In the genomic region with DNA sequence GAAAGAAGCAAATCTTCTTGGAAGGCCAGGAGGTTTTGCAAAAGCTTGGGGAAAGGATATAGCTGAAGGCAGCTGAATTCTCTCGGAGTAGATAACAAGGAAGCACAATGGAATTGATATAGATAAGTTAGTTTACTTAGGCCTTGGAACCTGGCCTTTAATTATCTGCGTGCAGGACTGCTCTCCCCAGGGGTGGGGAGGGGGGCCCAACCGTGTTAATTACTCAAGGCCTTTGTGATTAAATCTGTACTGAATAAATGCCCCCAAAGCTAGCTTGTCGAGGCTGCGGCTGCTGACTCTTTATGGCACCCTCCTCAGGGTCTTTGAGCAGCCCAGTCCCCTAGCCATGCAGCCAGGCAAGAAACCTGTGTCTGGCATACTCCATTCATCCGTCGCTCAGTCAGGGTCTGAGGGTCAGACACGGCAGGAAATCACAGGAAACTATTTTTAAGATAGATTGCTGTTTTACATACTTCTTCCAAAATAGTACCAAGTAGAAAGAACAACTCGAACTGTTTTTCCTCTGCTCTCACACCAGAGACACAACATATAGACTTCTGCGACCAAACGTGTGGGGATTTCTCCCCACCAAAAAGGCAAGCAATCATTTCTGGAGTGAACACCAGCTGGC, we compare ENCODE assay signal across 33 cellular contexts. TPM values are rescaled to one million over a fixed set of nuclear protein-coding genes. Genes with fewer than 3 reads are reported as not detected.
A peak's percentile ranks its signal among the peaks of the same experiment; 100 is the strongest.
DNase-seq lines count a peak whose midpoint lies in the region; ATAC-seq, FAIRE-seq and TF ChIP-seq lines count a peak whose summit lies in the region.
"Had no signal": no experiment of that assay in that cellular context is flagged by ENCODE, and none has a peak within 500 bp of the region (broad histone marks: within the 10 kb centered on the region; RNA-seq: fewer than 3 reads in every experiment).

No MANE protein-coding gene starts in this region.

- H2BK5ac ChIP-seq in H1 (ENCODE audit: low read depth, low read length), result no peak overlapping the region

- no peak overlapping the region for H3K4ac ChIP-seq in H1 (replicated peaks; ENCODE audit: insufficient read length, low read depth, low read length)

- H3K4me1 Mint-ChIP-seq in Calu3 (ENCODE audit: low read depth, unreplicated experiment), result peaks cover 59% of the 10 kb centered on the region
- H3K4me1 Mint-ChIP-seq in mesothelial cell of epicardium, result peaks cover 8% of the 10 kb centered on the region
- H3K4me1 Mint-ChIP-seq: memory B cell had no signal

- no peak overlapping the region for H2AK5ac ChIP-seq in H1 (ENCODE audit: low read depth, low read length)

- H3K4me2 ChIP-seq in H1 (ENCODE audit: insufficient read depth in 1 of 2, low read depth in 2 of 2, low read length in 2 of 2), result no peak overlapping the region

- H3K36me3 Mint-ChIP-seq in Calu3 (ENCODE audit: insufficient read depth, unreplicated experiment) (peaks cover 11% of the 10 kb centered on the region), mesothelial cell of epicardium (no peaks in the 10 kb centered on the region)
- H3K36me3 Mint-ChIP-seq: activated naive CD4-positive, alpha-beta T cell treated with anti-CD3 and anti-CD28 coated beads, Interleukin-2, amount 50 U/mL, for 72 hours; memory B cell had no signal

- POLR2A ChIA-PET in H1 (lab: Charles Lee; ENCODE audit: partially characterized antibody), result no interaction called here

- H3K14ac ChIP-seq in H1 (ENCODE audit: insufficient read length), result no peak overlapping the region

- H4K91ac ChIP-seq in H1 (replicated peaks; ENCODE audit: insufficient read length, low read length), result no peak overlapping the region

- TF ChIP-seq POLR2A in H1 (IDR thresholded peaks at IDR 0.05; ENCODE audit: control extremely low read depth in 1 of 2, low read depth in 2 of 2, low read length in 2 of 2), result no peak

- no peak overlapping the region for H3K9ac ChIP-seq in H1 (replicated peaks in 1 of 4; ENCODE audit: extremely low read depth in 1 of 4, low read depth in 3 of 4, low read length in 3 of 4)

- H2AFZ ChIP-seq in H1 (ENCODE audit: low read length), result no peak overlapping the region

- H3K27ac Mint-ChIP-seq in Calu3 (ENCODE audit: unreplicated experiment), result peak overlapping the region; percentile 85
- peak overlapping the region; percentile 35 for H3K27ac Mint-ChIP-seq in mesothelial cell of epicardium
- H3K27ac Mint-ChIP-seq: activated naive CD4-positive, alpha-beta T cell treated with anti-CD3 and anti-CD28 coated beads, Interleukin-2, amount 50 U/mL, for 72 hours; HFFc6; memory B cell; progenitor cell of endocrine pancreas had no signal

- no peaks in the 10 kb centered on the region for H3K9me3 ChIP-seq in H1 (ENCODE audit: insufficient read depth in 2 of 2, low read depth in 1 of 2, low read length in 1 of 2)
- H3K9me3 ChIP-seq: stomach, thyroid gland, vagina had no signal

- no peak overlapping the region for H3K4me3 Mint-ChIP-seq in Calu3 (ENCODE audit: low read depth, unreplicated experiment)
- no peak overlapping the region for H3K4me3 Mint-ChIP-seq in mesothelial cell of epicardium
- H3K4me3 Mint-ChIP-seq: HFFc6, memory B cell had no signal

- no peaks in the 10 kb centered on the region for H3K23me2 ChIP-seq in H1 (ENCODE audit: low read depth, low read length)

- no peak overlapping the region for H2BK120ac ChIP-seq in H1 (replicated peaks; ENCODE audit: low read depth, low read length)

- TF ChIP-seq CTCF in Calu3 (IDR thresholded peaks at IDR 0.05; ENCODE audit: unreplicated experiment) (no peak), H1 (IDR thresholded peaks at IDR 0.05; ENCODE audit: control extremely low read depth in 1 of 3, insufficient read depth in 1 of 3, low read depth in 1 of 3, low read length in 3 of 3) (no peak), mesothelial cell of epicardium (IDR thresholded peaks at IDR 0.05; ENCODE audit: unreplicated experiment) (no peak)

- no peak overlapping the region for H3K23ac ChIP-seq in H1 (ENCODE audit: insufficient read length)

- H2BK20ac ChIP-seq in H1 (ENCODE audit: low read length), result no peak overlapping the region

- H3K27me3 ChIP-seq in H1 (replicated peaks in 1 of 4; ENCODE audit: control insufficient read depth in 3 of 4, extremely low read depth in 1 of 4, insufficient read depth in 3 of 4, low read length in 3 of 4), result no peaks in the 10 kb centered on the region
- H3K27me3 ChIP-seq: stomach, thyroid gland, vagina had no signal

- H3K4me3 ChIP-seq in H1 (ENCODE audit: extremely low read depth in 1 of 4, insufficient read depth in 2 of 4, low read depth in 3 of 4, low read length in 4 of 4), result no peak overlapping the region; a peak in 1 of 8 replicates
- H3K4me3 ChIP-seq: stomach, thyroid gland, vagina had no signal

- no peak for TF ChIP-seq RAD21 in H1 (IDR thresholded peaks at IDR 0.05 in 1 of 2, conservative IDR thresholded peaks at IDR 0.05 in 1 of 2; ENCODE audit: low read depth in 2 of 2, low read length in 2 of 2)

- TF ChIP-seq EP300 in H1 (IDR thresholded peaks at IDR 0.05; ENCODE audit: borderline replicate concordance in 1 of 2, low read depth in 2 of 2, low read length in 2 of 2), result no peak

- H3K9me3 Mint-ChIP-seq in Calu3 (ENCODE audit: low read depth, unreplicated experiment), result peaks cover 5% of the 10 kb centered on the region
- H3K9me3 Mint-ChIP-seq in mesothelial cell of epicardium, result no peaks in the 10 kb centered on the region
- H3K9me3 Mint-ChIP-seq: activated naive CD4-positive, alpha-beta T cell treated with anti-CD3 and anti-CD28 coated beads, Interleukin-2, amount 50 U/mL, for 72 hours had no signal

- no peak overlapping the region for H2BK12ac ChIP-seq in H1 (ENCODE audit: low read depth, low read length)

- H4K5ac ChIP-seq in H1 (ENCODE audit: insufficient read length, low read depth, low read length), result no peak overlapping the region

- no peaks in the 10 kb centered on the region for H3K79me2 ChIP-seq in H1 (ENCODE audit: control insufficient read depth in 1 of 2, insufficient read depth in 2 of 2, low read length in 2 of 2)

- intact Hi-C loops in Calu3 (cut with micrococcal nuclease; ENCODE audit: unreplicated experiment), result loop anchor here (5.0 kb wide), 3 partner anchors 58 to 163 kb away; a partner anchor contains a TSS

- BruUV-seq in Calu3 (replicated peaks; lab: Mats Ljungman, UMichigan), result no TSS peak

- no peak overlapping the region for H2BK15ac ChIP-seq in H1 (ENCODE audit: low read length)

- CTCF ChIA-PET in Calu3 (lab: Charles Lee), result no interaction called here
- CTCF ChIA-PET in H1 (lab: Charles Lee; ENCODE audit: partially characterized antibody), result no interaction called here

- no peak for FAIRE-seq in H1 (lab: Jason Lieb, UNC)

- H3K27ac ChIP-seq in H1 (ENCODE audit: low read depth, low read length), result no peak overlapping the region
- H3K27ac ChIP-seq: stomach, thyroid gland, vagina, VCaP had no signal

- no peaks in the 10 kb centered on the region for H4K20me1 ChIP-seq in H1 (replicated peaks in 1 of 2; ENCODE audit: control insufficient read depth in 1 of 2, insufficient read depth in 2 of 2, low read length in 2 of 2)

- H3K36me3 ChIP-seq in H1 (ENCODE audit: control insufficient read depth in 2 of 4, insufficient read depth in 4 of 4, low read length in 3 of 4), result no peaks in the 10 kb centered on the region
- H3K36me3 ChIP-seq: stomach, thyroid gland, vagina had no signal

- H3K79me1 ChIP-seq in H1 (ENCODE audit: low read depth, low read length), result no peaks in the 10 kb centered on the region

- no peak for DNase-seq in Calu3
- DNase-seq in OCI-M1 (lab: John Stamatoyannopoulos, UW), result peak; percentile 44
- no peak for DNase-seq in H1 (ENCODE audit: low read depth in 1 of 2, low spot score in 2 of 2)
- no peak for DNase-seq in mesothelial cell of epicardium (ENCODE audit: low spot score in 2 of 2, unreplicated experiment in 2 of 2)
- DNase-seq in RPMI8226, result no peak
- DNase-seq: activated CD4-positive, alpha-beta T cell treated with anti-CD3 and anti-CD28 coated beads for 48 hours; activated CD8-positive, alpha-beta memory T cell treated with anti-CD3 and anti-CD28 coated beads for 24 hours; activated T-cell treated with anti-CD3 and anti-CD28 coated beads for 4 hours; HFFc6; hippocampal formation; left cardiac atrium; NCI-H1092; NCI-H187; NCI-H2171; NCI-H510A; NK-92 treated with Interleukin-12 subunit alpha and Interleukin-12 subunit beta, amount 100 ng/mL, for 24 hours; SHP77 treated with DMSO at 0.1 percent for 48 hours; stomach; thyroid gland had no signal

- H3K56ac ChIP-seq in H1 (replicated peaks; ENCODE audit: insufficient read length, low read depth, low read length), result no peak overlapping the region

- H4K8ac ChIP-seq in H1 (ENCODE audit: extremely low read depth, insufficient read depth, low read length), result no peak overlapping the region

- peaks cover 3 to 14% (median 8%) of the 10 kb centered on the region in 4 experiments; a peak in 4 of 7 replicates for H3K4me1 ChIP-seq in H1 (replicated peaks in 1 of 4; ENCODE audit: control insufficient read depth in 3 of 4, insufficient read depth in 4 of 4, low read length in 3 of 4)
- H3K4me1 ChIP-seq: stomach, thyroid gland, vagina had no signal

- ATAC-seq in HG02884 (IDR thresholded peaks at IDR 0.05; ENCODE audit: unreplicated experiment) (no peak), GM21515 (IDR thresholded peaks at IDR 0.05; ENCODE audit: unreplicated experiment) (no peak), GM19395 (IDR thresholded peaks at IDR 0.05; ENCODE audit: unreplicated experiment) (no peak)
- ATAC-seq: activated naive CD4-positive, alpha-beta T cell treated with anti-CD3 and anti-CD28 coated beads, Interleukin-2, amount 50 U/mL, for 72 hours; left cardiac atrium; sciatic nerve had no signal

- peak overlapping the region; percentile 71; the same call in 1 of the 2 replicates for H3K18ac ChIP-seq in H1 (ENCODE audit: extremely low read depth, low read length)

- H3K27me3 Mint-ChIP-seq in Calu3 (ENCODE audit: unreplicated experiment) (no peaks in the 10 kb centered on the region), mesothelial cell of epicardium (ENCODE audit: low read depth) (no peaks in the 10 kb centered on the region)
- H3K27me3 Mint-ChIP-seq: progenitor cell of endocrine pancreas had no signal

- 84% methylated on average over 11 of the region's 11 CpGs; no CpG with 5 or more reads in 1 of the 2 experiments for WGBS in H1 (ENCODE audit: extremely low coverage in 1 of 2, insufficient coverage in 1 of 2, insufficient read length in 1 of 2, insufficient replicate concordance in 2 of 2, low coverage in 1 of 2, low lambda C conversion rate in 2 of 2, missing lambda C conversion rate in 1 of 2), 2 experiments

RNA-seq across cellular contexts. Expression of a gene that starts 36.5 kb away (rescaled TPM):
- total RNA-seq in Calu3 (2022), result not detected in 2 replicates
- not detected in 2 replicates for total RNA-seq in H1 (2021; fragmentation: NEBNext Ultra II Directional; extraction: Animal tissue kit (Norgen Biotek cat#: 25700))
- not detected in 2 replicates for polyA plus RNA-seq in H1 (2011; rRNA removed)
- not detected for polyA plus RNA-seq in H1 (2011; cell fraction: cytosol; rRNA removed)
- not detected for polyA plus RNA-seq in H1 (2011; cell fraction: nucleus; rRNA removed)
- polyA plus RNA-seq in H1 (2012, experiment 1 of 2), result not detected in 4 replicates
- polyA plus RNA-seq in H1 (2012, experiment 2 of 2), result not detected
- not detected for polyA plus RNA-seq in H1 (2013, experiment 1 of 2)
- not detected for polyA plus RNA-seq in H1 (2013, experiment 2 of 2)
- not detected in 2 replicates for polyA minus RNA-seq in H1 (2011; rRNA and poly(A)+ RNA removed)
- not detected for polyA minus RNA-seq in H1 (2011; cell fraction: cytosol; rRNA and poly(A)+ RNA removed)
- polyA minus RNA-seq in H1 (2011; cell fraction: nucleus; rRNA and poly(A)+ RNA removed), result not detected
- total RNA-seq in mesothelial cell of epicardium, result not detected in 3 replicates
- total RNA-seq: activated naive CD4-positive, alpha-beta T cell treated with anti-CD3 and anti-CD28 coated beads, Interleukin-2, amount 50 U/mL, for 72 hours; chondrocyte; HFFc6; HT-29; M059J; myocyte; progenitor cell of endocrine pancreas; T-helper 2 cell treated with Interferon-gamma antibody and Interleukin-4, amounts not matched to agents 100 ng/mL and 5 ng/mL, for 36 hours had no signal

RNA-seq across cellular contexts. Expression of a gene that starts 58.0 kb away (rescaled TPM):
- total RNA-seq in Calu3 (2022) (not detected in 2 replicates), mesothelial cell of epicardium (not detected in 3 replicates)
- total RNA-seq in H1 (2021; fragmentation: NEBNext Ultra II Directional; extraction: Animal tissue kit (Norgen Biotek cat#: 25700)), result not detected in 2 replicates
- not detected in 2 replicates for polyA plus RNA-seq in H1 (2011; rRNA removed)
- 0.08 TPM for polyA plus RNA-seq in H1 (2011; cell fraction: cytosol; rRNA removed)
- not detected for polyA plus RNA-seq in H1 (2011; cell fraction: nucleus; rRNA removed)
- not detected in 4 replicates for polyA plus RNA-seq in H1 (2012, experiment 1 of 2)
- polyA plus RNA-seq in H1 (2012, experiment 2 of 2), result not detected
- not detected for polyA plus RNA-seq in H1 (2013, experiment 1 of 2)
- polyA plus RNA-seq in H1 (2013, experiment 2 of 2), result not detected
- not detected in 2 replicates for polyA minus RNA-seq in H1 (2011; rRNA and poly(A)+ RNA removed)
- polyA minus RNA-seq in H1 (2011; cell fraction: cytosol; rRNA and poly(A)+ RNA removed), result not detected
- polyA minus RNA-seq in H1 (2011; cell fraction: nucleus; rRNA and poly(A)+ RNA removed), result not detected
- total RNA-seq: activated naive CD4-positive, alpha-beta T cell treated with anti-CD3 and anti-CD28 coated beads, Interleukin-2, amount 50 U/mL, for 72 hours; chondrocyte; HFFc6; HT-29; M059J; myocyte; progenitor cell of endocrine pancreas; T-helper 2 cell treated with Interferon-gamma antibody and Interleukin-4, amounts not matched to agents 100 ng/mL and 5 ng/mL, for 36 hours had no signal
